In the genomic region with DNA sequence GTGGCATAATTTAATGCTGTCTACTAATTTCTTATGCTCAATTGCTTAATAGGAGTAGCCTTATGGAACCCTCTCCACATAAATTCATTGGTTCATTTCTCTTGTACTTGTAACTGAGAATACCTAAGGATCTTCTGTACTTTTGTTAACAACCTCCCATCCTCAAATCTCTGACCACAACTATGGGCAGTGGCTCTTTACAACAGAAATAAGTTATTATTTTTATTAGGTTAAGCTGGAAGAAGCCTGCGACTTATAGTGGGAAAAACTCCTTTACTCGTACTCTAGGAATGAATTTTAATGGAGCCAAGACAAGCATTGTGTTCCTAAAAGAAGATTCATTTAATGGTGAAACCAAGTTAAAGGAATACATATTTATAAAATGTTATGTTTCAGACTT, we compare ENCODE assay signal across 34 cellular contexts.
DNase-seq lines count a peak whose midpoint lies in the region; ATAC-seq, FAIRE-seq and TF ChIP-seq lines count a peak whose summit lies in the region.
"Had no signal": no experiment of that assay in that cellular context is flagged by ENCODE, and none has a peak within 500 bp of the region (broad histone marks: within the 10 kb centered on the region; RNA-seq: fewer than 3 reads in every experiment).

No MANE protein-coding gene starts in this region.

- H3K36me3 ChIP-seq in GM23338 (ENCODE audit: insufficient read depth) (no peaks in the 10 kb centered on the region), SJCRH30 (no peaks in the 10 kb centered on the region), body of pancreas (replicated peaks in 1 of 2; ENCODE audit: insufficient read depth in 1 of 2, low read depth in 2 of 2) (no peaks in the 10 kb centered on the region)
- H3K36me3 ChIP-seq: adrenal gland; BLaER1 treated with 17β-estradiol and CSF1 and Interleukin-3, amounts not matched to agents 10 nM and 100 nM; sigmoid colon had no signal

- no peaks in the 10 kb centered on the region for H3K79me2 ChIP-seq in GM23338 (replicated peaks; ENCODE audit: insufficient read depth)

- no peaks in the 10 kb centered on the region for H4K20me1 ChIP-seq in GM23338 (replicated peaks; ENCODE audit: insufficient read depth)
- H4K20me1 ChIP-seq: BLaER1 treated with 17β-estradiol and CSF1 and Interleukin-3, amounts not matched to agents 10 nM and 100 nM had no signal

- DNase-seq in A549 (ENCODE audit: low read depth in 1 of 2, low spot score in 1 of 2): no peak
- no peak for DNase-seq in GM23338 (ENCODE audit: low spot score)
- DNase-seq in astrocyte of the spinal cord (ENCODE audit: low read depth, low spot score): peak; percentile 35
- no peak for DNase-seq in mesothelial cell of epicardium (ENCODE audit: low spot score in 2 of 2, unreplicated experiment in 2 of 2)
- no peak for DNase-seq in SJCRH30
- DNase-seq in body of pancreas: no peak
- DNase-seq in activated T-cell treated with anti-CD3 and anti-CD28 coated beads, Interleukin-2, amount 50 U/mL, for 4 hours: no peak
- no peak for DNase-seq in hypothalamus (lab: John Stamatoyannopoulos, UW)
- DNase-seq: activated CD4-positive, alpha-beta T cell treated with anti-CD3 and anti-CD28 coated beads, Interleukin-2, amount 50 U/mL, for 1 hour; activated CD8-positive, alpha-beta memory T cell treated with anti-CD3 and anti-CD28 coated beads, Interleukin-2, amount 10 ng/mL, durations not matched to agents 7 days and 5 days; activated naive CD4-positive, alpha-beta T cell treated with anti-CD3 and anti-CD28 coated beads for 36 hours; adrenal gland; COR-L47; effector memory CD4-positive, alpha-beta T cell; KBM-7; NCI-H1436; NCI-H2081 treated with DMSO at 0.1 percent for 48 hours; NCI-H446 treated with DMSO at 0.1 percent for 48 hours; psoas muscle; sigmoid colon; stimulated activated naive CD8-positive, alpha-beta T cell treated with anti-CD3 and anti-CD28 coated beads, Interleukin-15, Interleukin-2, amounts not matched to agents 100 U/mL and 50 U/mL, for 24 hours; SW 1271 had no signal

- H3K4me1 ChIP-seq in A549 (peaks cover 34% of the 10 kb centered on the region; the same call in 2 of the 3 replicates), GM23338 (ENCODE audit: insufficient read depth) (peaks cover 5% of the 10 kb centered on the region), SJCRH30 (peaks cover 5% of the 10 kb centered on the region), body of pancreas (no peaks in the 10 kb centered on the region)
- H3K4me1 ChIP-seq: adrenal gland, psoas muscle, testis had no signal

- H3K9me3 ChIP-seq in A549 (no peaks in the 10 kb centered on the region), SJCRH30 (replicated peaks) (no peaks in the 10 kb centered on the region), body of pancreas (no peaks in the 10 kb centered on the region)
- H3K9me3 ChIP-seq: adrenal gland; BLaER1 treated with 17β-estradiol and CSF1 and Interleukin-3, amounts not matched to agents 10 nM and 100 nM; psoas muscle; sigmoid colon; testis had no signal

- FAIRE-seq in A549 (lab: Jason Lieb, UNC): no peak
- FAIRE-seq: A204.1, bronchial epithelial cell, colon, frontal cortex, GM18507, urothelium cell line had no signal

- H3K4me1 Mint-ChIP-seq in GM23338: peaks cover 7% of the 10 kb centered on the region
- H3K4me1 Mint-ChIP-seq in mesothelial cell of epicardium: peaks cover 52% of the 10 kb centered on the region
- no peaks in the 10 kb centered on the region for H3K4me1 Mint-ChIP-seq in activated T-cell treated with anti-CD3 and anti-CD28 coated beads, Interleukin-2, amount 50 U/mL, for 4 hours (ENCODE audit: low read depth)
- H3K4me1 Mint-ChIP-seq: activated CD8-positive, alpha-beta memory T cell treated with anti-CD3 and anti-CD28 coated beads, Interleukin-2, amount 10 ng/mL, durations not matched to agents 7 days and 5 days; memory B cell had no signal

- TF ChIP-seq POLR2A in A549 (IDR thresholded peaks at IDR 0.05; ENCODE audit: low read length): no peak
- no peak for TF ChIP-seq POLR2A in body of pancreas (IDR thresholded peaks at IDR 0.05)

- H3K36me3 Mint-ChIP-seq in GM23338 (ENCODE audit: low read depth): no peaks in the 10 kb centered on the region
- peaks cover 2% of the 10 kb centered on the region for H3K36me3 Mint-ChIP-seq in mesothelial cell of epicardium
- H3K36me3 Mint-ChIP-seq in activated T-cell treated with anti-CD3 and anti-CD28 coated beads, Interleukin-2, amount 50 U/mL, for 4 hours (ENCODE audit: insufficient read depth): no peaks in the 10 kb centered on the region
- H3K36me3 Mint-ChIP-seq: activated CD8-positive, alpha-beta memory T cell treated with anti-CD3 and anti-CD28 coated beads, Interleukin-2, amount 10 ng/mL, durations not matched to agents 7 days and 5 days; memory B cell had no signal

- H3K27me3 ChIP-seq in GM23338 (ENCODE audit: insufficient read depth) (no peaks in the 10 kb centered on the region), SJCRH30 (no peaks in the 10 kb centered on the region), body of pancreas (no peaks in the 10 kb centered on the region)
- H3K27me3 ChIP-seq: adrenal gland; BLaER1 treated with 17β-estradiol and CSF1 and Interleukin-3, amounts not matched to agents 10 nM and 100 nM; sigmoid colon; testis had no signal

- ATAC-seq in A549: no peak
- no peak for ATAC-seq in GM23338
- no peak for ATAC-seq in body of pancreas
- ATAC-seq in activated T-cell treated with anti-CD3 and anti-CD28 coated beads, Interleukin-2, amount 50 U/mL, for 4 hours: no peak
- ATAC-seq: activated CD8-positive, alpha-beta memory T cell treated with anti-CD3 and anti-CD28 coated beads, Interleukin-2, amount 10 ng/mL, durations not matched to agents 7 days and 5 days; left lobe of liver; psoas muscle; Right ventricle myocardium inferior; stimulated activated naive CD8-positive, alpha-beta T cell treated with anti-CD3 and anti-CD28 coated beads, Interleukin-15, Interleukin-2, amounts not matched to agents 100 U/mL and 50 U/mL, for 24 hours had no signal

- no peaks in the 10 kb centered on the region for H3F3A ChIP-seq in GM23338 (replicated peaks; ENCODE audit: low read depth)

- H2AFZ ChIP-seq in GM23338: 0 out of 2 replicates have a peak overlapping the region, but pooled peaks have one; percentile 24

- no peaks in the 10 kb centered on the region for H3K9me2 ChIP-seq in GM23338 (ENCODE audit: insufficient read depth)

- CTCF ChIA-PET in A549 (lab: Yijun Ruan, JAX): no interaction called here

- no peak for TF ChIP-seq RAD21 in A549 (conservative IDR thresholded peaks at IDR 0.05 in 1 of 2, IDR thresholded peaks at IDR 0.05 in 1 of 2)

- H3K27ac ChIP-seq in A549 (no peak overlapping the region), GM23338 (ENCODE audit: low read depth) (no peak overlapping the region), SJCRH30 (no peak overlapping the region), body of pancreas (no peak overlapping the region)
- H3K27ac ChIP-seq: adrenal gland; BLaER1 treated with 17β-estradiol and CSF1 and Interleukin-3, amounts not matched to agents 10 nM and 100 nM; psoas muscle; sigmoid colon; testis had no signal

- TF ChIP-seq CTCF in A549 (IDR thresholded peaks at IDR 0.05) (no peak), GM23338 (conservative IDR thresholded peaks at IDR 0.05; ENCODE audit: low read depth in 2 of 2) (no peak), astrocyte of the spinal cord (IDR thresholded peaks at IDR 0.05; ENCODE audit: low read depth, low read length) (no peak), mesothelial cell of epicardium (IDR thresholded peaks at IDR 0.05; ENCODE audit: unreplicated experiment) (no peak), body of pancreas (IDR thresholded peaks at IDR 0.05) (no peak)

- H3K4me3 Mint-ChIP-seq in GM23338: no peak overlapping the region; the same call in 2 of the 3 replicates
- H3K4me3 Mint-ChIP-seq in mesothelial cell of epicardium: no peak overlapping the region
- H3K4me3 Mint-ChIP-seq in activated T-cell treated with anti-CD3 and anti-CD28 coated beads, Interleukin-2, amount 50 U/mL, for 4 hours: no peak overlapping the region
- H3K4me3 Mint-ChIP-seq: activated CD8-positive, alpha-beta memory T cell treated with anti-CD3 and anti-CD28 coated beads, Interleukin-2, amount 10 ng/mL, durations not matched to agents 7 days and 5 days; activated naive CD4-positive, alpha-beta T cell treated with anti-CD3 and anti-CD28 coated beads for 36 hours; activated T-helper 1 cell treated with anti-CD3 and anti-CD28 coated beads, Interleukin-12 subunit alpha, Interleukin-12 subunit beta, Interleukin-2, Interleukin-4 antibody, amounts not matched to agents 30 ng/mL and 10 ng/mL and 1 ng/mL, durations not matched to agents 14 hours and 24 hours and 36 hours; memory B cell had no signal

- H3K4me2 ChIP-seq in A549 (peak overlapping the region; percentile 48; the same call in 2 of the 3 replicates), GM23338 (0 out of 2 replicates have a peak overlapping the region, but pooled peaks have one; percentile 68)
- H3K4me2 ChIP-seq: BLaER1 treated with 17β-estradiol and CSF1 and Interleukin-3, amounts not matched to agents 10 nM and 100 nM had no signal

- in situ Hi-C loops in astrocyte of the spinal cord (cut with HindIII; ENCODE audit: low sequenced_read_pairs): no loop called here

- intact Hi-C loops in body of pancreas (cut with DNase I): no loop called here

- H3K9me3 Mint-ChIP-seq in GM23338 (peaks cover 5% of the 10 kb centered on the region; the same call in 2 of the 3 replicates), mesothelial cell of epicardium (no peaks in the 10 kb centered on the region)
- H3K9me3 Mint-ChIP-seq in activated T-cell treated with anti-CD3 and anti-CD28 coated beads, Interleukin-2, amount 50 U/mL, for 4 hours: peaks cover 4% of the 10 kb centered on the region
- H3K9me3 Mint-ChIP-seq: activated T-helper 1 cell treated with anti-CD3 and anti-CD28 coated beads, Interleukin-12 subunit alpha, Interleukin-12 subunit beta, Interleukin-2, Interleukin-4 antibody, amounts not matched to agents 30 ng/mL and 10 ng/mL and 1 ng/mL, durations not matched to agents 14 hours and 24 hours and 36 hours had no signal

- H3K27ac Mint-ChIP-seq in GM23338: no peak overlapping the region
- peak overlapping the region; percentile 80 for H3K27ac Mint-ChIP-seq in mesothelial cell of epicardium
- H3K27ac Mint-ChIP-seq: activated CD8-positive, alpha-beta memory T cell treated with anti-CD3 and anti-CD28 coated beads, Interleukin-2, amount 10 ng/mL, durations not matched to agents 7 days and 5 days; activated naive CD4-positive, alpha-beta T cell treated with anti-CD3 and anti-CD28 coated beads for 36 hours; activated T-helper 1 cell treated with anti-CD3 and anti-CD28 coated beads, Interleukin-12 subunit alpha, Interleukin-12 subunit beta, Interleukin-2, Interleukin-4 antibody, amounts not matched to agents 30 ng/mL and 10 ng/mL and 1 ng/mL, durations not matched to agents 14 hours and 24 hours and 36 hours; memory B cell had no signal

- WGBS in A549 (ENCODE audit: missing lambda C conversion rate): 26% methylated on average over 2 of the region's 2 CpGs
- WGBS in body of pancreas, 2 donors: 48 to 52% methylated on average over 2 of the region's 2 CpGs

- no peak for TF ChIP-seq EP300 in A549 (IDR thresholded peaks at IDR 0.05)

- POLR2A ChIA-PET in A549 (lab: Yijun Ruan, JAX): no interaction called here

- no peaks in the 10 kb centered on the region for H3K27me3 Mint-ChIP-seq in GM23338 (ENCODE audit: insufficient read depth, low read depth, poor library complexity)
- H3K27me3 Mint-ChIP-seq in mesothelial cell of epicardium (ENCODE audit: low read depth): no peaks in the 10 kb centered on the region
- no peaks in the 10 kb centered on the region for H3K27me3 Mint-ChIP-seq in activated T-cell treated with anti-CD3 and anti-CD28 coated beads, Interleukin-2, amount 50 U/mL, for 4 hours (ENCODE audit: low read depth)
- H3K27me3 Mint-ChIP-seq: activated CD8-positive, alpha-beta memory T cell treated with anti-CD3 and anti-CD28 coated beads, Interleukin-2, amount 10 ng/mL, durations not matched to agents 7 days and 5 days; memory B cell had no signal

- no peak overlapping the region for H3K4me3 ChIP-seq in A549
- peak overlapping the region; percentile 47; the same call in 1 of the 2 replicates for H3K4me3 ChIP-seq in GM23338
- no peak overlapping the region for H3K4me3 ChIP-seq in astrocyte of the spinal cord (ENCODE audit: low read depth, low read length)
- no peak overlapping the region for H3K4me3 ChIP-seq in SJCRH30
- H3K4me3 ChIP-seq in body of pancreas: no peak overlapping the region
- H3K4me3 ChIP-seq: adrenal gland; BLaER1 treated with 17β-estradiol and CSF1 and Interleukin-3, amounts not matched to agents 10 nM and 100 nM; psoas muscle; sigmoid colon; testis had no signal
